In genomic region chr2:24816884-24817283, GRCh38 we compare ENCODE assay signal across 1 cellular context.
TF ChIP-seq lines count a peak whose summit lies in the region.

No MANE protein-coding gene starts in this region.

TF ChIP-seq in SK-N-SH, 30 proteins besides CTCF, POLR2A, EP300 and RAD21 (continued from another document):
- TF ChIP-seq USF2 (IDR thresholded peaks at IDR 0.05; ENCODE audit: borderline replicate concordance, low read depth, low read length), result no peak
- no peak for TF ChIP-seq YY1 (IDR thresholded peaks at IDR 0.05; ENCODE audit: low read depth)
- peak; percentile 44; the same call in 1 of the 2 replicates for TF ChIP-seq POLR2AphosphoS5 (IDR thresholded peaks at IDR 0.05; ENCODE audit: low read depth, low read length)
- no peak for TF ChIP-seq GATA2 (CRISPR knock-in tag; IDR thresholded peaks at IDR 0.05)
- TF ChIP-seq NRF1 (IDR thresholded peaks at IDR 0.05; ENCODE audit: low read depth, low read length), result no peak
- no peak for TF ChIP-seq RCOR1 (IDR thresholded peaks at IDR 0.05; ENCODE audit: low read length)
- no peak for TF ChIP-seq IRF3 (IDR thresholded peaks at IDR 0.05; ENCODE audit: low read depth, low read length)
- no peak for TF ChIP-seq ZBTB33 (IDR thresholded peaks at IDR 0.05; ENCODE audit: borderline replicate concordance, low read depth)
- no peak; the same call in 1 of the 2 replicates for TF ChIP-seq RXRA (IDR thresholded peaks at IDR 0.05; ENCODE audit: borderline replicate concordance, low read depth)
- TF ChIP-seq ELF1 (IDR thresholded peaks at IDR 0.05), result no peak
- no peak for TF ChIP-seq MXI1 (IDR thresholded peaks at IDR 0.05; ENCODE audit: low read depth, low read length)
- TF ChIP-seq GABPA (IDR thresholded peaks at IDR 0.05; ENCODE audit: low read depth), result no peak
- TF ChIP-seq NFIC (IDR thresholded peaks at IDR 0.05; ENCODE audit: borderline replicate concordance), result peak; percentile 59; the same call in 1 of the 2 replicates
- peak; percentile 88 for TF ChIP-seq PBX3 (IDR thresholded peaks at IDR 0.05)
- TF ChIP-seq TEAD4 (IDR thresholded peaks at IDR 0.05; ENCODE audit: borderline replicate concordance, insufficient read depth), result peak; percentile 44; the same call in 1 of the 2 replicates
- TF ChIP-seq FOXJ3 (CRISPR knock-in tag; IDR thresholded peaks at IDR 0.05), result no peak
- no peak for TF ChIP-seq FOXM1 (IDR thresholded peaks at IDR 0.05; ENCODE audit: low read depth)
- TF ChIP-seq EZH2phosphoT487 (IDR thresholded peaks at IDR 0.05; ENCODE audit: borderline replicate concordance, low read depth), result no peak
- TF ChIP-seq RFX5 (IDR thresholded peaks at IDR 0.05; ENCODE audit: low read length), result no peak
- no peak for TF ChIP-seq SIN3A (IDR thresholded peaks at IDR 0.05; ENCODE audit: borderline replicate concordance, low read depth, low read length)
- no peak for TF ChIP-seq REST (IDR thresholded peaks at IDR 0.05; ENCODE audit: low read depth, low read length)
- no peak for TF ChIP-seq USF1 (IDR thresholded peaks at IDR 0.05; ENCODE audit: borderline replicate concordance, low read depth)
- TF ChIP-seq TAF1 (IDR thresholded peaks at IDR 0.05; ENCODE audit: borderline replicate concordance, low read depth, low read length), result no peak
- TF ChIP-seq TCF12 (IDR thresholded peaks at IDR 0.05), result peak; percentile 68
- TF ChIP-seq SMC3 (IDR thresholded peaks at IDR 0.05; ENCODE audit: low read depth, low read length), result no peak
- TF ChIP-seq FOSL2 (IDR thresholded peaks at IDR 0.05; ENCODE audit: borderline replicate concordance, low read depth), result peak; percentile 78; the same call in 1 of the 2 replicates
- TF ChIP-seq MEF2A (IDR thresholded peaks at IDR 0.05; ENCODE audit: borderline replicate concordance, low read depth), result no peak
